In the genomic region with DNA sequence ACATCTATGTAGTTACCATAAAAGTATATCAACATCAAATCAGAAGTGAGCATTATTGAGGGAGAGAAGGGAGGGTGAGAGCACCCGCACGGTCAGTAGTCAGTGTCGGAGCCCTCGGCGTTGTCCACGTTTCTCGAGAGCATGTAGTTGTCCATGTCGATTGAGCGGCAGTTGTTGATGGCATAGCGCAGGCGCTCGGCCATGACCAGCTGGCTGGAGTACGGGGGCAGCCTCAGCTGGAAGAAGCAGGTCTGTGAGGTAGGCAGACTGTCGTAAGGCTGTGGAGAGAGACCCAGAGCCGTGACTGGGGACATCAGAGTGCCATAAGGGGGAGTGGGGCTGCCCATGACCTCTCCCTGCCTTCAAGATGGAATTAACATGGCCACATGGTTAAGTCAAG, we compare ENCODE assay signal across 19 cellular contexts. TPM values are rescaled to one million over a fixed set of nuclear protein-coding genes. Genes with fewer than 3 reads are reported as not detected.
DNase-seq lines count a peak whose midpoint lies in the region; ATAC-seq, FAIRE-seq and TF ChIP-seq lines count a peak whose summit lies in the region.
"Had no signal": no experiment of that assay in that cellular context is flagged by ENCODE, and none has a peak within 500 bp of the region (broad histone marks: within the 10 kb centered on the region; RNA-seq: fewer than 3 reads in every experiment).

No MANE protein-coding gene starts in this region.

- intact Hi-C loops in CD4-positive, alpha-beta T cell (cut with DNase I, micrococcal nuclease), result loop anchor here (2.0 to 10.0 kb wide), 3 partner anchors 414 to 486 kb away; partner anchors contain the start of genes CIAO2A (in 2 of the 2) and SNX1 (in 2 of the 2)
- intact Hi-C loops in colonic mucosa (cut with DNase I) (no loop called here), Right ventricle myocardium superior (cut with DNase I) (no loop called here)
- intact Hi-C loops in CD8-positive, alpha-beta T cell (cut with DNase I, micrococcal nuclease), result loop anchor here in 1 of 2 experiments (10.0 kb wide), 3 partner anchors 226 to 486 kb away; partner anchors contain the start of genes CIAO2A, HERC1 and SNX1

- H3K27me3 ChIP-seq in CD4-positive, alpha-beta T cell (ENCODE audit: control insufficient read depth, insufficient read depth, low read length), result no peaks in the 10 kb centered on the region
- H3K27me3 ChIP-seq in astrocyte (ENCODE audit: insufficient read depth, low read length), result no peaks in the 10 kb centered on the region
- no peaks in the 10 kb centered on the region for H3K27me3 ChIP-seq in colonic mucosa
- H3K27me3 ChIP-seq in CD8-positive, alpha-beta T cell (ENCODE audit: insufficient read depth, low read length), result no peaks in the 10 kb centered on the region

- no peak for ATAC-seq in CD4-positive, alpha-beta T cell (ENCODE audit: poor library complexity)
- no peak for ATAC-seq in CD8-positive, alpha-beta T cell
- ATAC-seq in Right ventricle myocardium superior (ENCODE audit: poor library complexity) (no peak), GM18519 (IDR thresholded peaks at IDR 0.05; ENCODE audit: low FRiP score, unreplicated experiment) (no peak)
- ATAC-seq: K562 had no signal

- DNase-seq in CD4-positive, alpha-beta T cell, result no peak
- DNase-seq in HFFc6 (no peak), astrocyte (ENCODE audit: low read depth) (no peak), progenitor cell of endocrine pancreas (ENCODE audit: low spot score, unreplicated experiment) (no peak), colonic mucosa (no peak), Right ventricle myocardium superior (no peak)
- no peak for DNase-seq in CD8-positive, alpha-beta T cell
- DNase-seq: Caco-2; DMS53; H7; NCI-H1417; NCI-H187 treated with DMSO at 0.1 percent for 48 hours; NCI-H345; NCI-H69; NK-92 treated with Interleukin-12 subunit alpha and Interleukin-12 subunit beta, amount 100 ng/mL, for 24 hours; SIG-M5 had no signal

- H3K36me3 Mint-ChIP-seq in CD4-positive, alpha-beta T cell (ENCODE audit: low read depth), result peaks cover 76% of the 10 kb centered on the region
- H3K36me3 Mint-ChIP-seq in HFFc6 (ENCODE audit: low read depth), result no peaks in the 10 kb centered on the region
- H3K36me3 Mint-ChIP-seq in astrocyte (ENCODE audit: low read depth, unreplicated experiment), result peaks cover 18% of the 10 kb centered on the region
- peaks cover 20% of the 10 kb centered on the region for H3K36me3 Mint-ChIP-seq in progenitor cell of endocrine pancreas (ENCODE audit: insufficient read depth)
- H3K36me3 Mint-ChIP-seq in CD8-positive, alpha-beta T cell, result peaks cover 63% of the 10 kb centered on the region

- TF ChIP-seq CTCF in CD4-positive, alpha-beta T cell (IDR thresholded peaks at IDR 0.05), result no peak
- TF ChIP-seq CTCF in HFFc6 (IDR thresholded peaks at IDR 0.05) (no peak), astrocyte (IDR thresholded peaks at IDR 0.05; ENCODE audit: insufficient read depth, low read depth, low read length) (no peak), progenitor cell of endocrine pancreas (IDR thresholded peaks at IDR 0.05; ENCODE audit: unreplicated experiment) (no peak), colonic mucosa (IDR thresholded peaks at IDR 0.05) (no peak)
- TF ChIP-seq CTCF in CD8-positive, alpha-beta T cell (IDR thresholded peaks at IDR 0.05), result no peak

- no peaks in the 10 kb centered on the region for H4K20me1 ChIP-seq in astrocyte (ENCODE audit: insufficient read depth, low read length)

- FAIRE-seq in astrocyte (lab: Jason Lieb, UNC), result no peak
- FAIRE-seq: K562 had no signal

- H3K4me3 Mint-ChIP-seq in CD4-positive, alpha-beta T cell, result no peak overlapping the region
- H3K4me3 Mint-ChIP-seq in HFFc6 (no peak overlapping the region), astrocyte (ENCODE audit: unreplicated experiment) (no peak overlapping the region), progenitor cell of endocrine pancreas (ENCODE audit: low read depth) (no peak overlapping the region)
- H3K4me3 Mint-ChIP-seq in CD8-positive, alpha-beta T cell, result no peak overlapping the region

- H3K4me3 ChIP-seq in astrocyte (ENCODE audit: insufficient read depth, low read depth, low read length) (no peak overlapping the region), colonic mucosa (no peak overlapping the region)
- no peak overlapping the region for H3K4me3 ChIP-seq in CD8-positive, alpha-beta T cell (ENCODE audit: low read depth, low read length)
- H3K4me3 ChIP-seq: K562 had no signal

- H3K27me3 Mint-ChIP-seq in CD4-positive, alpha-beta T cell, result no peaks in the 10 kb centered on the region
- H3K27me3 Mint-ChIP-seq in HFFc6 (ENCODE audit: insufficient read depth), result peaks cover 4% of the 10 kb centered on the region
- peaks cover 8% of the 10 kb centered on the region for H3K27me3 Mint-ChIP-seq in astrocyte (ENCODE audit: low read depth, unreplicated experiment)
- no peaks in the 10 kb centered on the region for H3K27me3 Mint-ChIP-seq in progenitor cell of endocrine pancreas
- no peaks in the 10 kb centered on the region for H3K27me3 Mint-ChIP-seq in CD8-positive, alpha-beta T cell (ENCODE audit: low read depth)

- POLR2A ChIA-PET in CD4-positive, alpha-beta T cell (lab: Charles Lee), result interaction anchor here (2.0 to 3.5 kb wide), 4 partner anchors 8 to 104 kb away, joined by 7 to 39 read pairs (median 9); partner anchors contain the start of genes FBXL22 and USP3
- POLR2A ChIA-PET in CD8-positive, alpha-beta T cell (lab: Charles Lee), result interaction anchor here (1.1 kb wide), 2 partner anchors 103 to 485 kb away, joined by 3 read pairs; partner anchors contain the start of gene CIAO2A

- CTCF ChIA-PET in CD4-positive, alpha-beta T cell (lab: Charles Lee), result interaction anchor here (1.0 to 1.4 kb wide), 6 partner anchors 12 to 67 kb away, joined by 3 to 5 read pairs (median 4); partner anchors contain the start of gene FBXL22
- CTCF ChIA-PET in CD8-positive, alpha-beta T cell (lab: Charles Lee), result interaction anchor here (1.1 to 7.3 kb wide), 15 partner anchors 9 to 462 kb away, joined by 3 to 69 read pairs (median 4); partner anchors contain the start of genes DAPK2 and FBXL22

- H3K9me3 ChIP-seq in CD4-positive, alpha-beta T cell (ENCODE audit: control insufficient read depth, low read length), result no peaks in the 10 kb centered on the region
- H3K9me3 ChIP-seq in astrocyte (ENCODE audit: insufficient read depth, low read depth, low read length), result no peaks in the 10 kb centered on the region
- no peaks in the 10 kb centered on the region for H3K9me3 ChIP-seq in colonic mucosa
- H3K9me3 ChIP-seq in CD8-positive, alpha-beta T cell (ENCODE audit: low read length), result no peaks in the 10 kb centered on the region
- H3K9me3 ChIP-seq: Caco-2 had no signal

- peak overlapping the region; percentile 54 for H3K27ac Mint-ChIP-seq in CD4-positive, alpha-beta T cell
- H3K27ac Mint-ChIP-seq in HFFc6 (0 out of 2 replicates have a peak overlapping the region, but pooled peaks have one; percentile 27), astrocyte (ENCODE audit: unreplicated experiment) (peak overlapping the region; percentile 20), progenitor cell of endocrine pancreas (peak overlapping the region; percentile 44)
- H3K27ac Mint-ChIP-seq in CD8-positive, alpha-beta T cell, result no peak overlapping the region

- H2AFZ ChIP-seq in astrocyte (ENCODE audit: low read depth, low read length), result no peak overlapping the region

- H3K9me3 Mint-ChIP-seq in CD4-positive, alpha-beta T cell, result no peaks in the 10 kb centered on the region
- H3K9me3 Mint-ChIP-seq in HFFc6, result no peaks in the 10 kb centered on the region
- H3K9me3 Mint-ChIP-seq in astrocyte (ENCODE audit: unreplicated experiment), result no peaks in the 10 kb centered on the region
- H3K9me3 Mint-ChIP-seq in progenitor cell of endocrine pancreas (ENCODE audit: low read depth), result no peaks in the 10 kb centered on the region
- H3K9me3 Mint-ChIP-seq in CD8-positive, alpha-beta T cell, result no peaks in the 10 kb centered on the region

- peaks cover 9% of the 10 kb centered on the region for H3K4me1 ChIP-seq in astrocyte (ENCODE audit: insufficient read depth, low read length)
- peaks cover 16% of the 10 kb centered on the region for H3K4me1 ChIP-seq in colonic mucosa
- peaks cover 33% of the 10 kb centered on the region for H3K4me1 ChIP-seq in CD8-positive, alpha-beta T cell (ENCODE audit: insufficient read depth, low read length)

- peaks cover 56% of the 10 kb centered on the region for H3K4me1 Mint-ChIP-seq in CD4-positive, alpha-beta T cell (ENCODE audit: low read depth)
- H3K4me1 Mint-ChIP-seq in HFFc6 (ENCODE audit: low read depth), result peaks cover 26% of the 10 kb centered on the region
- peaks cover 8% of the 10 kb centered on the region for H3K4me1 Mint-ChIP-seq in astrocyte (ENCODE audit: low read depth, unreplicated experiment)
- peaks cover 13% of the 10 kb centered on the region for H3K4me1 Mint-ChIP-seq in progenitor cell of endocrine pancreas (ENCODE audit: low read depth)
- peaks cover 46% of the 10 kb centered on the region for H3K4me1 Mint-ChIP-seq in CD8-positive, alpha-beta T cell (ENCODE audit: low read depth)

- H3K36me3 ChIP-seq in astrocyte (ENCODE audit: insufficient read depth, low read length) (peaks cover 11% of the 10 kb centered on the region), colonic mucosa (no peaks in the 10 kb centered on the region)
- peaks cover 30% of the 10 kb centered on the region for H3K36me3 ChIP-seq in CD8-positive, alpha-beta T cell (ENCODE audit: insufficient read depth, low read length)

- H3K9ac ChIP-seq in astrocyte (ENCODE audit: low read length) (no peak overlapping the region), colonic mucosa (ENCODE audit: low read depth in 2 of 2, low read length in 2 of 2) (no peak overlapping the region)

- no peaks in the 10 kb centered on the region for H3K79me2 ChIP-seq in astrocyte (ENCODE audit: insufficient read depth, low read length)

- H3K27ac ChIP-seq in CD4-positive, alpha-beta T cell (ENCODE audit: low read depth, low read length), result no peak overlapping the region
- H3K27ac ChIP-seq in astrocyte (ENCODE audit: low read depth, low read length) (no peak overlapping the region), colonic mucosa (no peak overlapping the region)
- no peak overlapping the region for H3K27ac ChIP-seq in CD8-positive, alpha-beta T cell (ENCODE audit: low read depth, low read length)
- H3K27ac ChIP-seq: C4-2B had no signal

- no peak overlapping the region for H3K4me2 ChIP-seq in astrocyte (ENCODE audit: low read length)

RNA-seq across cellular contexts. Expression of gene FBXL22, which starts 11.8 kb away (rescaled TPM):
- total RNA-seq in CD4-positive, alpha-beta T cell, result 1 to 10 TPM in 1 of 2 experiments, under 1 TPM in 1; 0.66 to 1.6 TPM
- under 1 TPM; 0.20 to 0.57 (median 0.29) TPM for total RNA-seq in HFFc6 (2021; fragmentation: NEBNext Ultra II Directional; extraction: Animal tissue kit (Norgen Biotek cat#: 25700))
- total RNA-seq in astrocyte (0.34 and 0.43 TPM in 2 replicates), progenitor cell of endocrine pancreas (0.29 and 0.31 TPM in 2 replicates), colonic mucosa (1 to 10 TPM; 2.1 to 4.4 TPM), Right ventricle myocardium superior (31.0 TPM)
- 1 to 10 TPM in 1 of 2 experiments, under 1 TPM in 1; 0.68 to 1.7 TPM for total RNA-seq in CD8-positive, alpha-beta T cell
- total RNA-seq: Caco-2, K562 had no signal

Comparison
In these comparisons a context has a peak if more than half of its experiments do, and no peak if none do; other contexts are left out.
1. intact Hi-C loops: an anchor here in CD4-positive, alpha-beta T cell (2.0 to 10.0 kb wide); none called in colonic mucosa and Right ventricle myocardium superior.